Comparison of ENCODE assay signal across 1 cellular context in the genomic region with DNA sequence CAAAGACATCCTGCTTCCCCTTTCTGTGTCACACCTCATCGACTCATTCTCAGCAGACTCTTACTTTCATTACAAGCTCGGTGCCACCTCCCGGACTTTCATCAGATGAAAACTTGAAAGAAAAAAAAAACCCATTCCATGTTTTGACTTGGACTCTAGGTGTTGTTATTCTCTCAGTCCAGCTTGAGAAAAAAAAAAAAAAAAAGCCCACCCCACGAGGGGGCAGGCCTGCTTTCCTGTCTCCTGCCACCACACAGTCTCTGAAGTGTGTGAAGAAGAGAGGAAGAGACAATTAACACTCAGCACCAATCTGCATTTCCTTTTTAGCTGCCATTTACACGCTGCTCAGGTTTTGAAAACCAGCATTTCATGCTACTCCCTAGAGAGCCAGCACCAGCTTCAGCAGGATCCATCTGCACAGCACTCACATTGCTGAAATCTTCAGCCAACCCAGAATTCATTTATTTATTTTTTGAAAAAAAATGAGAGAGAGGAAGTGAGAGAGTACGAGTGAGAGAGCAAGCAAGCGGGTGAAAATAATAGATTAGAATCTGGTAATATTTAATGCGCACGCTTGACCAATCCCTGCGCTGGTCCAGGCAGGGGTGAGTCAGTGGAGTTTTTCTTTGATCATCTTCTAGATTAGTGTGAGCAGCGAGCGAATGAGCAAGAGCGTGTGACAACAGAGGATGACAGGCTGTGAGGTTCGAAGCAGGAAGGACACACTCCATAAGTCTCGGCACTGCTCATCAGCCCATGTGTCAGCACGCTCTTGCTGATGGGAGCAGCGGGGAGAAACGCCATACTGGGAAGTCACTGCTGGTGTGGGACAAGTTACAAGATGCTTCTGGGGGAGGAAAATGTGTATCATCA.
A peak's percentile ranks its signal among the peaks of the same experiment; 100 is the strongest.
TF ChIP-seq lines count a peak whose summit lies in the region.

No MANE protein-coding gene starts in this region.

TF ChIP-seq in GM12878, 131 proteins besides CTCF, POLR2A, EP300 and RAD21 (continued from another document):
- TF ChIP-seq, protein P1, sequence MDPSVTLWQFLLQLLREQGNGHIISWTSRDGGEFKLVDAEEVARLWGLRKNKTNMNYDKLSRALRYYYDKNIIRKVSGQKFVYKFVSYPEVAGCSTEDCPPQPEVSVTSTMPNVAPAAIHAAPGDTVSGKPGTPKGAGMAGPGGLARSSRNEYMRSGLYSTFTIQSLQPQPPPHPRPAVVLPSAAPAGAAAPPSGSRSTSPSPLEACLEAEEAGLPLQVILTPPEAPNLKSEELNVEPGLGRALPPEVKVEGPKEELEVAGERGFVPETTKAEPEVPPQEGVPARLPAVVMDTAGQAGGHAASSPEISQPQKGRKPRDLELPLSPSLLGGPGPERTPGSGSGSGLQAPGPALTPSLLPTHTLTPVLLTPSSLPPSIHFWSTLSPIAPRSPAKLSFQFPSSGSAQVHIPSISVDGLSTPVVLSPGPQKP (IDR thresholded peaks at IDR 0.05; ENCODE audit: low read depth, low read length) = no peak
- TF ChIP-seq, protein P2, sequence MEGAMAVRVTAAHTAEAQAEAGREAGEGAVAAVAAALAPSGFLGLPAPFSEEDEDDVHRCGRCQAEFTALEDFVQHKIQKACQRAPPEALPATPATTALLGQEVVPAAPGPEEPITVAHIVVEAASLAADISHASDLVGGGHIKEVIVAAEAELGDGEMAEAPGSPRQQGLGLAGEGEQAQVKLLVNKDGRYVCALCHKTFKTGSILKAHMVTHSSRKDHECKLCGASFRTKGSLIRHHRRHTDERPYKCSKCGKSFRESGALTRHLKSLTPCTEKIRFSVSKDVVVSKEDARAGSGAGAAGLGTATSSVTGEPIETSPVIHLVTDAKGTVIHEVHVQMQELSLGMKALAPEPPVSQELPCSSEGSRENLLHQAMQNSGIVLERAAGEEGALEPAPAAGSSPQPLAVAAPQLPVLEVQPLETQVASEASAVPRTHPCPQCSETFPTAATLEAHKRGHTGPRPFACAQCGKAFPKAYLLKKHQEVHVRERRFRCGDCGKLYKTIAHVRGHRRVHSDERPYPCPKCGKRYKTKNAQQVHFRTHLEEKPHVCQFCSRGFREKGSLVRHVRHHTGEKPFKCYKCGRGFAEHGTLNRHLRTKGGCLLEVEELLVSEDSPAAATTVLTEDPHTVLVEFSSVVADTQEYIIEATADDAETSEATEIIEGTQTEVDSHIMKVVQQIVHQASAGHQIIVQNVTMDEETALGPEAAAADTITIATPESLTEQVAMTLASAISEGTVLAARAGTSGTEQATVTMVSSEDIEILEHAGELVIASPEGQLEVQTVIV (IDR thresholded peaks at IDR 0.05; ENCODE audit: borderline replicate concordance, partially characterized antibody) = no peak
- TF ChIP-seq PAX5 (IDR thresholded peaks at IDR 0.05; ENCODE audit: borderline replicate concordance, low read depth, low read length) = peak; percentile 86
- peak; percentile 71 for TF ChIP-seq ATF7 (IDR thresholded peaks at IDR 0.05; ENCODE audit: low read depth)
- TF ChIP-seq IKZF2 (IDR thresholded peaks at IDR 0.05) = peak; percentile 78 to 82
- TF ChIP-seq NR2C1 (IDR thresholded peaks at IDR 0.05) = no peak
- 0 out of 2 replicates have a peak, but pooled peaks have one; percentile 37 for TF ChIP-seq CBFB (IDR thresholded peaks at IDR 0.05; ENCODE audit: low read depth)
- TF ChIP-seq, protein P3, sequence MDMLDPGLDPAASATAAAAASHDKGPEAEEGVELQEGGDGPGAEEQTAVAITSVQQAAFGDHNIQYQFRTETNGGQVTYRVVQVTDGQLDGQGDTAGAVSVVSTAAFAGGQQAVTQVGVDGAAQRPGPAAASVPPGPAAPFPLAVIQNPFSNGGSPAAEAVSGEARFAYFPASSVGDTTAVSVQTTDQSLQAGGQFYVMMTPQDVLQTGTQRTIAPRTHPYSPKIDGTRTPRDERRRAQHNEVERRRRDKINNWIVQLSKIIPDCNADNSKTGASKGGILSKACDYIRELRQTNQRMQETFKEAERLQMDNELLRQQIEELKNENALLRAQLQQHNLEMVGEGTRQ (IDR thresholded peaks at IDR 0.05; ENCODE audit: borderline replicate concordance, low read depth, low read length) = no peak
- TF ChIP-seq, protein P4, sequence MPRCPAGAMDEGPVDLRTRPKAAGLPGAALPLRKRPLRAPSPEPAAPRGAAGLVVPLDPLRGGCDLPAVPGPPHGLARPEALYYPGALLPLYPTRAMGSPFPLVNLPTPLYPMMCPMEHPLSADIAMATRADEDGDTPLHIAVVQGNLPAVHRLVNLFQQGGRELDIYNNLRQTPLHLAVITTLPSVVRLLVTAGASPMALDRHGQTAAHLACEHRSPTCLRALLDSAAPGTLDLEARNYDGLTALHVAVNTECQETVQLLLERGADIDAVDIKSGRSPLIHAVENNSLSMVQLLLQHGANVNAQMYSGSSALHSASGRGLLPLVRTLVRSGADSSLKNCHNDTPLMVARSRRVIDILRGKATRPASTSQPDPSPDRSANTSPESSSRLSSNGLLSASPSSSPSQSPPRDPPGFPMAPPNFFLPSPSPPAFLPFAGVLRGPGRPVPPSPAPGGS (IDR thresholded peaks at IDR 0.05; ENCODE audit: borderline replicate concordance, insufficient read depth, low read depth, low read length, poor library complexity, severe bottlenecking) = peak; percentile 38
- TF ChIP-seq SPI1 (IDR thresholded peaks at IDR 0.05; ENCODE audit: borderline replicate concordance, insufficient read depth, low read depth, low read length) = peak; percentile 93
- 0 out of 4 replicates have a peak, but pooled peaks of 1 of the 2 experiments have one; percentile 60 for TF ChIP-seq CEBPB (IDR thresholded peaks at IDR 0.05; ENCODE audit: borderline replicate concordance in 1 of 2, low read depth in 2 of 2, low read length in 2 of 2)
- TF ChIP-seq, protein P5, sequence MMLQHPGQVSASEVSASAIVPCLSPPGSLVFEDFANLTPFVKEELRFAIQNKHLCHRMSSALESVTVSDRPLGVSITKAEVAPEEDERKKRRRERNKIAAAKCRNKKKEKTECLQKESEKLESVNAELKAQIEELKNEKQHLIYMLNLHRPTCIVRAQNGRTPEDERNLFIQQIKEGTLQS (IDR thresholded peaks at IDR 0.05; ENCODE audit: borderline replicate concordance, extremely low read depth, low read depth, low read length) = no peak
- TF ChIP-seq ZNF207 (IDR thresholded peaks at IDR 0.05; ENCODE audit: borderline replicate concordance) = 0 out of 2 replicates have a peak, but pooled peaks have one; percentile 21
- TF ChIP-seq TBL1XR1 (IDR thresholded peaks at IDR 0.05; ENCODE audit: low read depth, low read length) = peak; percentile 60; the same call in 1 of the 2 replicates
- 0 out of 2 replicates have a peak, but pooled peaks have one; percentile 6 for TF ChIP-seq DPF2 (IDR thresholded peaks at IDR 0.05)
- TF ChIP-seq PML (IDR thresholded peaks at IDR 0.05; ENCODE audit: low read length) = 0 out of 2 replicates have a peak, but pooled peaks have one; percentile 18
- TF ChIP-seq PAX8 (IDR thresholded peaks at IDR 0.05) = no peak
- peak; percentile 31; the same call in 1 of the 2 replicates for TF ChIP-seq CBX5 (IDR thresholded peaks at IDR 0.05; ENCODE audit: low read depth)
- TF ChIP-seq, protein P6, sequence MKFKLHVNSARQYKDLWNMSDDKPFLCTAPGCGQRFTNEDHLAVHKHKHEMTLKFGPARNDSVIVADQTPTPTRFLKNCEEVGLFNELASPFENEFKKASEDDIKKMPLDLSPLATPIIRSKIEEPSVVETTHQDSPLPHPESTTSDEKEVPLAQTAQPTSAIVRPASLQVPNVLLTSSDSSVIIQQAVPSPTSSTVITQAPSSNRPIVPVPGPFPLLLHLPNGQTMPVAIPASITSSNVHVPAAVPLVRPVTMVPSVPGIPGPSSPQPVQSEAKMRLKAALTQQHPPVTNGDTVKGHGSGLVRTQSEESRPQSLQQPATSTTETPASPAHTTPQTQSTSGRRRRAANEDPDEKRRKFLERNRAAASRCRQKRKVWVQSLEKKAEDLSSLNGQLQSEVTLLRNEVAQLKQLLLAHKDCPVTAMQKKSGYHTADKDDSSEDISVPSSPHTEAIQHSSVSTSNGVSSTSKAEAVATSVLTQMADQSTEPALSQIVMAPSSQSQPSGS (IDR thresholded peaks at IDR 0.05; ENCODE audit: low read length) = peak; percentile 68; the same call in 1 of the 2 replicates
- peak; percentile 89; the same call in 1 of the 2 replicates for TF ChIP-seq MTA3 (IDR thresholded peaks at IDR 0.05; ENCODE audit: borderline replicate concordance, low read length)
- peak; percentile 90 for TF ChIP-seq NBN (IDR thresholded peaks at IDR 0.05)
- TF ChIP-seq BHLHE40 (IDR thresholded peaks at IDR 0.05; ENCODE audit: borderline replicate concordance in 1 of 2, low read depth in 2 of 2, low read length in 1 of 2) = peak in 1 of 2 experiments; percentile 8; a peak in 2 of 4 replicates
- peak; percentile 80 for TF ChIP-seq ZNF384 (IDR thresholded peaks at IDR 0.05; ENCODE audit: borderline replicate concordance, low read depth, low read length)
- peak; percentile 86 for TF ChIP-seq MTA2 (IDR thresholded peaks at IDR 0.05; ENCODE audit: low read depth)
- 0 out of 2 replicates have a peak, but pooled peaks have one; percentile 52 for TF ChIP-seq TAF1 (IDR thresholded peaks at IDR 0.05; ENCODE audit: borderline replicate concordance, low read depth, low read length)
- TF ChIP-seq ZNF622 (IDR thresholded peaks at IDR 0.05) = no peak
- TF ChIP-seq MEF2B (IDR thresholded peaks at IDR 0.05; ENCODE audit: partially characterized antibody, poor library complexity, severe bottlenecking) = peak; percentile 94
